In genomic region chr10:86521620-86522384, GRCh38 we compare ENCODE assay signal across 8 cellular contexts. TPM values are rescaled to one million over a fixed set of nuclear protein-coding genes. Genes with fewer than 3 reads are reported as not detected.
A peak's percentile ranks its signal among the peaks of the same experiment; 100 is the strongest.
DNase-seq lines count a peak whose midpoint lies in the region; ATAC-seq and TF ChIP-seq lines count a peak whose summit lies in the region.

A gene with protein sequence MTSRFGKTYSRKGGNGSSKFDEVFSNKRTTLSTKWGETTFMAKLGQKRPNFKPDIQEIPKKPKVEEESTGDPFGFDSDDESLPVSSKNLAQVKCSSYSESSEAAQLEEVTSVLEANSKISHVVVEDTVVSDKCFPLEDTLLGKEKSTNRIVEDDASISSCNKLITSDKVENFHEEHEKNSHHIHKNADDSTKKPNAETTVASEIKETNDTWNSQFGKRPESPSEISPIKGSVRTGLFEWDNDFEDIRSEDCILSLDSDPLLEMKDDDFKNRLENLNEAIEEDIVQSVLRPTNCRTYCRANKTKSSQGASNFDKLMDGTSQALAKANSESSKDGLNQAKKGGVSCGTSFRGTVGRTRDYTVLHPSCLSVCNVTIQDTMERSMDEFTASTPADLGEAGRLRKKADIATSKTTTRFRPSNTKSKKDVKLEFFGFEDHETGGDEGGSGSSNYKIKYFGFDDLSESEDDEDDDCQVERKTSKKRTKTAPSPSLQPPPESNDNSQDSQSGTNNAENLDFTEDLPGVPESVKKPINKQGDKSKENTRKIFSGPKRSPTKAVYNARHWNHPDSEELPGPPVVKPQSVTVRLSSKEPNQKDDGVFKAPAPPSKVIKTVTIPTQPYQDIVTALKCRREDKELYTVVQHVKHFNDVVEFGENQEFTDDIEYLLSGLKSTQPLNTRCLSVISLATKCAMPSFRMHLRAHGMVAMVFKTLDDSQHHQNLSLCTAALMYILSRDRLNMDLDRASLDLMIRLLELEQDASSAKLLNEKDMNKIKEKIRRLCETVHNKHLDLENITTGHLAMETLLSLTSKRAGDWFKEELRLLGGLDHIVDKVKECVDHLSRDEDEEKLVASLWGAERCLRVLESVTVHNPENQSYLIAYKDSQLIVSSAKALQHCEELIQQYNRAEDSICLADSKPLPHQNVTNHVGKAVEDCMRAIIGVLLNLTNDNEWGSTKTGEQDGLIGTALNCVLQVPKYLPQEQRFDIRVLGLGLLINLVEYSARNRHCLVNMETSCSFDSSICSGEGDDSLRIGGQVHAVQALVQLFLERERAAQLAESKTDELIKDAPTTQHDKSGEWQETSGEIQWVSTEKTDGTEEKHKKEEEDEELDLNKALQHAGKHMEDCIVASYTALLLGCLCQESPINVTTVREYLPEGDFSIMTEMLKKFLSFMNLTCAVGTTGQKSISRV (N-terminal part only) (minus strand): TSS chr10:86521792. CDS start chr10:86518069, 3,723 bp downstream.

- peak; percentile 61 for DNase-seq in BJ (ENCODE audit: low read depth)
- DNase-seq in GM19240 (ENCODE audit: insufficient read length, low spot score) = peak; percentile 93
- DNase-seq in NCI-H526 (lab: John Stamatoyannopoulos, UW) = peak; percentile 53 to 93
- peak; percentile 95 for DNase-seq in activated CD4-positive, alpha-beta T cell treated with anti-CD3 and anti-CD28 coated beads for 48 hours
- DNase-seq in kidney tubule cell (ENCODE audit: low spot score) = peak; percentile 95
- peak; percentile 75 to 88 for DNase-seq in stimulated activated CD4-positive, alpha-beta T cell treated with anti-CD3 and anti-CD28 coated beads, Interleukin-1b, Interleukin-23, amount 100 ng/mL, for 1 hour (ENCODE audit: low read depth in 2 of 2)

- CTCF ChIA-PET in BJ (lab: Yijun Ruan, JAX) = interaction anchor here (0.9 to 1.6 kb wide), 5 partner anchors 9 to 160 kb away, joined by 3 to 5 read pairs (median 3); no protein-coding TSS in a partner anchor

- H3K4me3 ChIP-seq in BJ (ENCODE audit: low read depth, low read length) = peak within 1 kb of the TSS; percentile 95

- no peaks in the 10 kb centered on the region for H3K27me3 ChIP-seq in BJ (ENCODE audit: control insufficient read depth, insufficient read depth, low read length)

- POLR2A ChIA-PET in BJ (lab: Charles Lee) = interaction anchor here (1.0 kb wide), 1 partner anchor 14 kb away, joined by 3 read pairs; no protein-coding TSS in a partner anchor

- TF ChIP-seq CTCF in BJ (IDR thresholded peaks at IDR 0.05; ENCODE audit: insufficient read depth, low read depth, low read length) = no peak

- ATAC-seq in HG03457 (IDR thresholded peaks at IDR 0.05; ENCODE audit: unreplicated experiment) = peak; percentile 93

- H3K27ac ChIP-seq in cingulate gyrus (ENCODE audit: low read depth, low read length) = peak within 1 kb of the TSS; percentile 56

- H3K36me3 ChIP-seq in BJ (ENCODE audit: control insufficient read depth, insufficient read depth, low read length) = no peaks in the 10 kb centered on the region

RNA-seq across cellular contexts. Expression of the gene that starts here (rescaled TPM):
- 8.8 and 15.1 TPM in 2 replicates for polyA plus RNA-seq in BJ (2011; rRNA removed)
- polyA minus RNA-seq in BJ (2011; rRNA and poly(A)+ RNA removed) = 21.1 and 27.8 TPM in 2 replicates

Comparison
In these comparisons a context has a peak if more than half of its experiments do, and no peak if none do; other contexts are left out.
1. Peak in every context shown above with its lines: DNase-seq, ATAC-seq, H3K4me3 ChIP-seq and H3K27ac ChIP-seq.